ENCODE assay signal across 25 cellular contexts in genomic region chr1:75132421-75133381, GRCh38. TPM values are rescaled to one million over a fixed set of nuclear protein-coding genes. Genes with fewer than 3 reads are reported as not detected.
DNase-seq lines count a peak whose midpoint lies in the region; ATAC-seq and TF ChIP-seq lines count a peak whose summit lies in the region.
"Had no signal": no experiment of that assay in that cellular context is flagged by ENCODE, and none has a peak within 500 bp of the region (broad histone marks: within the 10 kb centered on the region; RNA-seq: fewer than 3 reads in every experiment).

No MANE protein-coding gene starts in this region.

- H3K27me3 ChIP-seq in adipocyte (replicated peaks; ENCODE audit: control insufficient read depth, insufficient read depth, low read length) (peaks cover 86% of the 10 kb centered on the region), smooth muscle cell (ENCODE audit: low read depth) (peaks cover 91% of the 10 kb centered on the region)

- no peaks in the 10 kb centered on the region for H3K36me3 ChIP-seq in adipocyte (ENCODE audit: control insufficient read depth, insufficient read depth, low read length, severe bottlenecking)
- H3K36me3 ChIP-seq in smooth muscle cell (ENCODE audit: low read depth): no peaks in the 10 kb centered on the region
- H3K36me3 ChIP-seq: tibial nerve had no signal

- peak overlapping the region; percentile 63 for H3K4me2 ChIP-seq in smooth muscle cell

- ATAC-seq in GM21619 (IDR thresholded peaks at IDR 0.05; ENCODE audit: unreplicated experiment) (no peak), GM19328 (IDR thresholded peaks at IDR 0.05; ENCODE audit: unreplicated experiment) (no peak)
- ATAC-seq: naive thymus-derived CD8-positive, alpha-beta T cell; stimulated activated naive CD8-positive, alpha-beta T cell treated with anti-CD3 and anti-CD28 coated beads, Interleukin-15, Interleukin-2, amounts not matched to agents 100 U/mL and 50 U/mL, for 24 hours had no signal

- peaks cover 18% of the 10 kb centered on the region for H3K4me1 Mint-ChIP-seq in activated naive CD4-positive, alpha-beta T cell treated with anti-CD3 and anti-CD28 coated beads, Interleukin-2, amount 10 ng/mL, durations not matched to agents 7 days and 5 days
- H3K4me1 Mint-ChIP-seq: central memory CD8-positive, alpha-beta T cell had no signal

- H3K4me3 ChIP-seq in adipocyte (ENCODE audit: low read length) (no peak overlapping the region), iPS-18c (ENCODE audit: insufficient read depth, low read depth, low read length) (peak overlapping the region; percentile 2; the same call in 1 of the 2 replicates), smooth muscle cell (peak overlapping the region; percentile 21)
- H3K4me3 ChIP-seq: dorsolateral prefrontal cortex, skin epidermis, tibial nerve had no signal

- peaks cover 3% of the 10 kb centered on the region for H4K20me1 ChIP-seq in smooth muscle cell (ENCODE audit: low read depth)

- no peak overlapping the region for H3K4me3 Mint-ChIP-seq in activated naive CD4-positive, alpha-beta T cell treated with anti-CD3 and anti-CD28 coated beads, Interleukin-2, amount 10 ng/mL, durations not matched to agents 7 days and 5 days
- H3K4me3 Mint-ChIP-seq: central memory CD8-positive, alpha-beta T cell had no signal

- H3K4me1 ChIP-seq in adipocyte (ENCODE audit: control insufficient read depth, insufficient read depth, low read length) (peaks cover 9% of the 10 kb centered on the region), smooth muscle cell (ENCODE audit: low read depth) (peaks cover 53% of the 10 kb centered on the region)

- H3F3A ChIP-seq in smooth muscle cell (ENCODE audit: low read depth): peaks cover 3% of the 10 kb centered on the region

- H3K9me3 Mint-ChIP-seq in activated naive CD4-positive, alpha-beta T cell treated with anti-CD3 and anti-CD28 coated beads, Interleukin-2, amount 10 ng/mL, durations not matched to agents 7 days and 5 days: no peaks in the 10 kb centered on the region

- CTCF ChIA-PET in activated naive CD4-positive, alpha-beta T cell treated with anti-CD3 and anti-CD28 coated beads, Interleukin-2, amount 10 ng/mL, durations not matched to agents 7 days and 5 days (lab: Charles Lee): no interaction called here

- TF ChIP-seq CTCF in smooth muscle cell (IDR thresholded peaks at IDR 0.05; ENCODE audit: borderline replicate concordance, insufficient read depth, poor library complexity, severe bottlenecking): no peak

- H3K9ac ChIP-seq in adipocyte (ENCODE audit: low read length) (no peak overlapping the region), smooth muscle cell (ENCODE audit: low read depth) (no peak overlapping the region)

- 4% methylated on average over 36 of the region's 36 CpGs for WGBS in smooth muscle cell (ENCODE audit: low lambda C conversion rate)

- H3K27ac Mint-ChIP-seq in activated naive CD4-positive, alpha-beta T cell treated with anti-CD3 and anti-CD28 coated beads, Interleukin-2, amount 10 ng/mL, durations not matched to agents 7 days and 5 days: peak overlapping the region; percentile 5
- H3K27ac Mint-ChIP-seq: CD14-positive monocyte; naive thymus-derived CD8-positive, alpha-beta T cell had no signal

- no peak overlapping the region for H3K27ac ChIP-seq in smooth muscle cell (ENCODE audit: low read depth)
- H3K27ac ChIP-seq: dorsolateral prefrontal cortex, skin epidermis, tibial nerve had no signal

- no peak overlapping the region for H2AFZ ChIP-seq in smooth muscle cell (ENCODE audit: low read depth)

- no peaks in the 10 kb centered on the region for H3K79me2 ChIP-seq in smooth muscle cell (ENCODE audit: low read depth)

- H3K9me3 ChIP-seq in adipocyte (ENCODE audit: control insufficient read depth, low read length) (peaks cover 16% of the 10 kb centered on the region), iPS-18c (ENCODE audit: control insufficient read depth, insufficient read depth, low read length) (peaks cover 3% of the 10 kb centered on the region), smooth muscle cell (replicated peaks; ENCODE audit: low read depth) (no peaks in the 10 kb centered on the region)
- H3K9me3 ChIP-seq: tibial nerve had no signal

- DNase-seq in activated naive CD4-positive, alpha-beta T cell treated with anti-CD3 and anti-CD28 coated beads, Interleukin-2, amount 10 ng/mL, durations not matched to agents 7 days and 5 days: no peak
- no peak for DNase-seq in activated naive CD4-positive, alpha-beta T cell treated with anti-CD3 and anti-CD28 coated beads, Interleukin-2, amount 50 U/mL, for 16 hours
- DNase-seq in adipocyte (ENCODE audit: low read depth) (peak; percentile 34), smooth muscle cell (lab: John Stamatoyannopoulos, UW; ENCODE audit: unreplicated experiment) (no peak), head of caudate nucleus (no peak)
- DNase-seq: activated gamma-delta T cell; amygdala; dorsolateral prefrontal cortex; Kasumi-1; naive thymus-derived CD8-positive, alpha-beta T cell; NCI-H1105; NCI-H2081 treated with DMSO at 0.1 percent for 48 hours; NCI-H510A treated with DMSO at 0.1 percent for 48 hours; stimulated activated naive CD8-positive, alpha-beta T cell treated with anti-CD3 and anti-CD28 coated beads, Interleukin-15, Interleukin-2, amounts not matched to agents 100 U/mL and 50 U/mL, for 24 hours; SW 1271 had no signal

- intact Hi-C loops in head of caudate nucleus (cut with DNase I): no loop called here

- H3K27me3 Mint-ChIP-seq in activated naive CD4-positive, alpha-beta T cell treated with anti-CD3 and anti-CD28 coated beads, Interleukin-2, amount 10 ng/mL, durations not matched to agents 7 days and 5 days: peaks cover 100% of the 10 kb centered on the region

- H3K36me3 Mint-ChIP-seq in activated naive CD4-positive, alpha-beta T cell treated with anti-CD3 and anti-CD28 coated beads, Interleukin-2, amount 10 ng/mL, durations not matched to agents 7 days and 5 days: peaks cover 12% of the 10 kb centered on the region

RNA-seq across cellular contexts. Expression of gene LHX8, which starts 1.5 kb away (rescaled TPM):
- total RNA-seq in smooth muscle cell: 0.90 TPM in 1 of 2 replicates, not detected in the other
- not detected in 2 replicates for polyA plus RNA-seq in smooth muscle cell
- total RNA-seq: epithelial cell of proximal tubule; naive thymus-derived CD8-positive, alpha-beta T cell; posterior vena cava; tibial nerve had no signal
- polyA plus RNA-seq: AG04450; CD14-positive monocyte; naive thymus-derived CD8-positive, alpha-beta T cell had no signal
